Comparison of ENCODE assay signal across 20 cellular contexts in genomic region chr20:48784273-48784641, GRCh38. TPM values are rescaled to one million over a fixed set of nuclear protein-coding genes. Genes with fewer than 3 reads are reported as not detected.
A peak's percentile ranks its signal among the peaks of the same experiment; 100 is the strongest.
DNase-seq lines count a peak whose midpoint lies in the region; ATAC-seq and TF ChIP-seq lines count a peak whose summit lies in the region.
"Had no signal": no experiment of that assay in that cellular context is flagged by ENCODE, and none has a peak within 500 bp of the region (broad histone marks: within the 10 kb centered on the region; RNA-seq: fewer than 3 reads in every experiment).

No MANE protein-coding gene starts in this region.

- peaks cover 40% of the 10 kb centered on the region for H3K4me1 Mint-ChIP-seq in activated CD8-positive, alpha-beta memory T cell treated with anti-CD3 and anti-CD28 coated beads, Interleukin-2, amount 10 ng/mL, durations not matched to agents 7 days and 5 days
- H3K4me1 Mint-ChIP-seq in CD4-positive, alpha-beta T cell (ENCODE audit: low read depth): peaks cover 40% of the 10 kb centered on the region
- peaks cover 37% of the 10 kb centered on the region for H3K4me1 Mint-ChIP-seq in activated T-helper 1 cell treated with anti-CD3 and anti-CD28 coated beads, Interleukin-12 subunit alpha, Interleukin-12 subunit beta, Interleukin-2, Interleukin-4 antibody, amounts not matched to agents 30 ng/mL and 10 ng/mL and 1 ng/mL, durations not matched to agents 14 hours and 24 hours and 36 hours (ENCODE audit: low read depth)
- H3K4me1 Mint-ChIP-seq in T-helper 17 cell: peaks cover 50% of the 10 kb centered on the region

- intact Hi-C loops in CD4-positive, alpha-beta T cell (cut with DNase I, micrococcal nuclease): loop anchor here in 1 of 2 experiments (1.0 kb wide), 1 partner anchor 24 kb away; no protein-coding TSS in a partner anchor
- intact Hi-C loops in activated T-helper 1 cell treated with anti-CD3 and anti-CD28 coated beads, Interleukin-12 subunit alpha, Interleukin-12 subunit beta, Interleukin-2, Interleukin-4 antibody, amounts not matched to agents 30 ng/mL and 10 ng/mL and 1 ng/mL, durations not matched to agents 14 hours and 24 hours and 36 hours (cut with micrococcal nuclease): loop anchor here (1.0 to 5.0 kb wide), 8 partner anchors 15 to 137 kb away; partner anchors contain the start of gene ARFGEF2

- no peak overlapping the region for H3K4me3 ChIP-seq in neutrophil (ENCODE audit: low read depth in 1 of 2, low read length in 1 of 2)
- H3K4me3 ChIP-seq: coronary artery, skin epidermis, tibial nerve had no signal

- DNase-seq in activated CD8-positive, alpha-beta memory T cell treated with anti-CD3 and anti-CD28 coated beads, Interleukin-2, amount 10 ng/mL, durations not matched to agents 7 days and 5 days: no peak
- no peak for DNase-seq in activated CD8-positive, alpha-beta memory T cell treated with anti-CD3 and anti-CD28 coated beads, Interleukin-2, amount 50 U/mL, for 4 hours
- DNase-seq in CD4-positive, alpha-beta T cell: no peak
- DNase-seq in activated T-helper 1 cell treated with anti-CD3 and anti-CD28 coated beads, Interleukin-12 subunit alpha, Interleukin-12 subunit beta, Interleukin-2, Interleukin-4 antibody, amounts not matched to agents 30 ng/mL and 10 ng/mL and 1 ng/mL, durations not matched to agents 14 hours and 24 hours and 36 hours (ENCODE audit: low spot score): no peak
- DNase-seq in NCI-H187 treated with DMSO at 0.1 percent for 48 hours (lab: John Stamatoyannopoulos, UW): no peak
- no peak for DNase-seq in T-helper 17 cell
- DNase-seq: Calu3, hypothalamus, naive B cell, NCI-H1048, NCI-H2029 treated with DMSO at 0.1 percent for 48 hours, NCI-H446 had no signal

- no peaks in the 10 kb centered on the region for H3K9me3 ChIP-seq in CD4-positive, alpha-beta T cell (ENCODE audit: control insufficient read depth, low read length)
- H3K9me3 ChIP-seq in neutrophil (no peaks in the 10 kb centered on the region), T-helper 17 cell (ENCODE audit: control insufficient read depth, low read length, poor library complexity, severe bottlenecking) (no peaks in the 10 kb centered on the region)

- no peaks in the 10 kb centered on the region for H3K27me3 ChIP-seq in CD4-positive, alpha-beta T cell (ENCODE audit: control insufficient read depth, insufficient read depth, low read length)
- H3K27me3 ChIP-seq in neutrophil: no peaks in the 10 kb centered on the region

- TF ChIP-seq CTCF in CD4-positive, alpha-beta T cell (IDR thresholded peaks at IDR 0.05): no peak
- TF ChIP-seq CTCF in neutrophil (IDR thresholded peaks at IDR 0.05): no peak

- H3K27ac ChIP-seq in CD4-positive, alpha-beta T cell (ENCODE audit: low read depth, low read length): no peak overlapping the region
- peak overlapping the region; percentile 99 for H3K27ac ChIP-seq in neutrophil
- H3K27ac ChIP-seq: KMS-11, tibial nerve had no signal

- H3K36me3 ChIP-seq in neutrophil: peaks cover 16% of the 10 kb centered on the region
- H3K36me3 ChIP-seq: tibial nerve had no signal

- H3K27ac Mint-ChIP-seq in activated CD8-positive, alpha-beta memory T cell treated with anti-CD3 and anti-CD28 coated beads, Interleukin-2, amount 10 ng/mL, durations not matched to agents 7 days and 5 days: no peak overlapping the region
- no peak overlapping the region for H3K27ac Mint-ChIP-seq in CD4-positive, alpha-beta T cell
- H3K27ac Mint-ChIP-seq in activated T-helper 1 cell treated with anti-CD3 and anti-CD28 coated beads, Interleukin-12 subunit alpha, Interleukin-12 subunit beta, Interleukin-2, Interleukin-4 antibody, amounts not matched to agents 30 ng/mL and 10 ng/mL and 1 ng/mL, durations not matched to agents 14 hours and 24 hours and 36 hours: no peak overlapping the region
- no peak overlapping the region for H3K27ac Mint-ChIP-seq in T-helper 17 cell
- H3K27ac Mint-ChIP-seq: activated naive CD4-positive, alpha-beta T cell treated with anti-CD3 and anti-CD28 coated beads, Interleukin-2, amount 50 U/mL, for 24 hours; progenitor cell of endocrine pancreas had no signal

- ATAC-seq in activated CD8-positive, alpha-beta memory T cell treated with anti-CD3 and anti-CD28 coated beads, Interleukin-2, amount 10 ng/mL, durations not matched to agents 7 days and 5 days: peak; percentile 11
- peak; percentile 20 for ATAC-seq in CD4-positive, alpha-beta T cell (ENCODE audit: poor library complexity)
- ATAC-seq in GM18909 (IDR thresholded peaks at IDR 0.05; ENCODE audit: poor library complexity, unreplicated experiment): no peak
- no peak for ATAC-seq in T-helper 17 cell

- POLR2A ChIA-PET in CD4-positive, alpha-beta T cell (lab: Charles Lee): interaction anchor here (0.9 to 1.1 kb wide), 2 partner anchors 9 to 44 kb away, joined by 3 read pairs; partner anchors contain the start of gene PREX1

- no peak overlapping the region for H3K4me3 Mint-ChIP-seq in activated CD8-positive, alpha-beta memory T cell treated with anti-CD3 and anti-CD28 coated beads, Interleukin-2, amount 10 ng/mL, durations not matched to agents 7 days and 5 days
- H3K4me3 Mint-ChIP-seq in CD4-positive, alpha-beta T cell: no peak overlapping the region
- peak overlapping the region; percentile 37 for H3K4me3 Mint-ChIP-seq in activated T-helper 1 cell treated with anti-CD3 and anti-CD28 coated beads, Interleukin-12 subunit alpha, Interleukin-12 subunit beta, Interleukin-2, Interleukin-4 antibody, amounts not matched to agents 30 ng/mL and 10 ng/mL and 1 ng/mL, durations not matched to agents 14 hours and 24 hours and 36 hours
- H3K4me3 Mint-ChIP-seq in T-helper 17 cell: no peak overlapping the region
- H3K4me3 Mint-ChIP-seq: activated naive CD4-positive, alpha-beta T cell treated with anti-CD3 and anti-CD28 coated beads, Interleukin-2, amount 50 U/mL, for 24 hours; naive B cell had no signal

- H3K36me3 Mint-ChIP-seq in activated CD8-positive, alpha-beta memory T cell treated with anti-CD3 and anti-CD28 coated beads, Interleukin-2, amount 10 ng/mL, durations not matched to agents 7 days and 5 days: peaks cover 33% of the 10 kb centered on the region
- H3K36me3 Mint-ChIP-seq in CD4-positive, alpha-beta T cell (ENCODE audit: low read depth): no peaks in the 10 kb centered on the region
- peaks cover 30% of the 10 kb centered on the region for H3K36me3 Mint-ChIP-seq in activated T-helper 1 cell treated with anti-CD3 and anti-CD28 coated beads, Interleukin-12 subunit alpha, Interleukin-12 subunit beta, Interleukin-2, Interleukin-4 antibody, amounts not matched to agents 30 ng/mL and 10 ng/mL and 1 ng/mL, durations not matched to agents 14 hours and 24 hours and 36 hours (ENCODE audit: low read depth)
- no peaks in the 10 kb centered on the region for H3K36me3 Mint-ChIP-seq in T-helper 17 cell (ENCODE audit: low read depth)
- H3K36me3 Mint-ChIP-seq: activated naive CD4-positive, alpha-beta T cell treated with anti-CD3 and anti-CD28 coated beads, Interleukin-2, amount 50 U/mL, for 24 hours had no signal

- CTCF ChIA-PET in activated CD8-positive, alpha-beta memory T cell treated with anti-CD3 and anti-CD28 coated beads, Interleukin-2, amount 10 ng/mL, durations not matched to agents 7 days and 5 days (lab: Charles Lee): interaction anchor here (1.2 to 1.5 kb wide), 2 partner anchors 12 to 34 kb away, joined by 3 to 5 read pairs; no protein-coding TSS in a partner anchor
- CTCF ChIA-PET in CD4-positive, alpha-beta T cell (lab: Charles Lee): no interaction called here

- peaks cover 3% of the 10 kb centered on the region for H3K9me3 Mint-ChIP-seq in activated CD8-positive, alpha-beta memory T cell treated with anti-CD3 and anti-CD28 coated beads, Interleukin-2, amount 10 ng/mL, durations not matched to agents 7 days and 5 days (ENCODE audit: low read depth)
- H3K9me3 Mint-ChIP-seq in CD4-positive, alpha-beta T cell: no peaks in the 10 kb centered on the region
- no peaks in the 10 kb centered on the region for H3K9me3 Mint-ChIP-seq in activated T-helper 1 cell treated with anti-CD3 and anti-CD28 coated beads, Interleukin-12 subunit alpha, Interleukin-12 subunit beta, Interleukin-2, Interleukin-4 antibody, amounts not matched to agents 30 ng/mL and 10 ng/mL and 1 ng/mL, durations not matched to agents 14 hours and 24 hours and 36 hours
- H3K9me3 Mint-ChIP-seq: activated naive CD4-positive, alpha-beta T cell treated with anti-CD3 and anti-CD28 coated beads, Interleukin-2, amount 50 U/mL, for 24 hours had no signal

- H3K4me1 ChIP-seq in neutrophil (ENCODE audit: control insufficient read depth in 1 of 2, insufficient read depth in 1 of 2, low read depth in 1 of 2, low read length in 1 of 2): peaks cover 98 to 100% of the 10 kb centered on the region in 2 experiments

- no peaks in the 10 kb centered on the region for H3K27me3 Mint-ChIP-seq in activated CD8-positive, alpha-beta memory T cell treated with anti-CD3 and anti-CD28 coated beads, Interleukin-2, amount 10 ng/mL, durations not matched to agents 7 days and 5 days
- no peaks in the 10 kb centered on the region for H3K27me3 Mint-ChIP-seq in CD4-positive, alpha-beta T cell
- H3K27me3 Mint-ChIP-seq in activated T-helper 1 cell treated with anti-CD3 and anti-CD28 coated beads, Interleukin-12 subunit alpha, Interleukin-12 subunit beta, Interleukin-2, Interleukin-4 antibody, amounts not matched to agents 30 ng/mL and 10 ng/mL and 1 ng/mL, durations not matched to agents 14 hours and 24 hours and 36 hours (ENCODE audit: insufficient read depth): no peaks in the 10 kb centered on the region
- no peaks in the 10 kb centered on the region for H3K27me3 Mint-ChIP-seq in T-helper 17 cell
- H3K27me3 Mint-ChIP-seq: activated naive CD4-positive, alpha-beta T cell treated with anti-CD3 and anti-CD28 coated beads, Interleukin-2, amount 50 U/mL, for 24 hours; naive B cell had no signal

RNA-seq across cellular contexts. Expression of gene PREX1, which starts 43.5 kb away (rescaled TPM):
- total RNA-seq in activated CD8-positive, alpha-beta memory T cell treated with anti-CD3 and anti-CD28 coated beads, Interleukin-2, amount 10 ng/mL, durations not matched to agents 7 days and 5 days: 100 to 1,000 TPM; 130 to 156 TPM
- total RNA-seq in CD4-positive, alpha-beta T cell: 10 to 100 TPM; 73.9 to 74.5 TPM
- 68.2 and 69.4 TPM in 2 replicates for total RNA-seq in activated T-helper 1 cell treated with anti-CD3 and anti-CD28 coated beads, Interleukin-12 subunit alpha, Interleukin-12 subunit beta, Interleukin-2, Interleukin-4 antibody, amounts not matched to agents 30 ng/mL and 10 ng/mL and 1 ng/mL, durations not matched to agents 14 hours and 24 hours and 36 hours
- total RNA-seq in T-helper 17 cell: 100 to 1,000 TPM; 188 to 200 TPM

Comparison
In these comparisons a context has a peak if more than half of its experiments do, and no peak if none do; other contexts are left out.
1. ATAC-seq: peak in activated CD8-positive, alpha-beta memory T cell treated with anti-CD3 and anti-CD28 coated beads, Interleukin-2, amount 10 ng/mL, durations not matched to agents 7 days and 5 days (single experiment) and CD4-positive, alpha-beta T cell (single experiment); none in GM18909 (single experiment) and T-helper 17 cell (single experiment).